In genomic region chr1:162420120-162420519, GRCh38 we compare ENCODE assay signal across 1 cellular context.
A peak's percentile ranks its signal among the peaks of the same experiment; 100 is the strongest.
TF ChIP-seq lines count a peak whose summit lies in the region.

No MANE protein-coding gene starts in this region.

TF ChIP-seq in K562, 482 proteins besides CTCF, POLR2A, EP300 and RAD21:
- TF ChIP-seq SRF (CRISPR knock-in tag; IDR thresholded peaks at IDR 0.05), result peak in 1 of 2 experiments; percentile 45; a peak in 1 of 4 replicates
- TF ChIP-seq, protein P1, sequence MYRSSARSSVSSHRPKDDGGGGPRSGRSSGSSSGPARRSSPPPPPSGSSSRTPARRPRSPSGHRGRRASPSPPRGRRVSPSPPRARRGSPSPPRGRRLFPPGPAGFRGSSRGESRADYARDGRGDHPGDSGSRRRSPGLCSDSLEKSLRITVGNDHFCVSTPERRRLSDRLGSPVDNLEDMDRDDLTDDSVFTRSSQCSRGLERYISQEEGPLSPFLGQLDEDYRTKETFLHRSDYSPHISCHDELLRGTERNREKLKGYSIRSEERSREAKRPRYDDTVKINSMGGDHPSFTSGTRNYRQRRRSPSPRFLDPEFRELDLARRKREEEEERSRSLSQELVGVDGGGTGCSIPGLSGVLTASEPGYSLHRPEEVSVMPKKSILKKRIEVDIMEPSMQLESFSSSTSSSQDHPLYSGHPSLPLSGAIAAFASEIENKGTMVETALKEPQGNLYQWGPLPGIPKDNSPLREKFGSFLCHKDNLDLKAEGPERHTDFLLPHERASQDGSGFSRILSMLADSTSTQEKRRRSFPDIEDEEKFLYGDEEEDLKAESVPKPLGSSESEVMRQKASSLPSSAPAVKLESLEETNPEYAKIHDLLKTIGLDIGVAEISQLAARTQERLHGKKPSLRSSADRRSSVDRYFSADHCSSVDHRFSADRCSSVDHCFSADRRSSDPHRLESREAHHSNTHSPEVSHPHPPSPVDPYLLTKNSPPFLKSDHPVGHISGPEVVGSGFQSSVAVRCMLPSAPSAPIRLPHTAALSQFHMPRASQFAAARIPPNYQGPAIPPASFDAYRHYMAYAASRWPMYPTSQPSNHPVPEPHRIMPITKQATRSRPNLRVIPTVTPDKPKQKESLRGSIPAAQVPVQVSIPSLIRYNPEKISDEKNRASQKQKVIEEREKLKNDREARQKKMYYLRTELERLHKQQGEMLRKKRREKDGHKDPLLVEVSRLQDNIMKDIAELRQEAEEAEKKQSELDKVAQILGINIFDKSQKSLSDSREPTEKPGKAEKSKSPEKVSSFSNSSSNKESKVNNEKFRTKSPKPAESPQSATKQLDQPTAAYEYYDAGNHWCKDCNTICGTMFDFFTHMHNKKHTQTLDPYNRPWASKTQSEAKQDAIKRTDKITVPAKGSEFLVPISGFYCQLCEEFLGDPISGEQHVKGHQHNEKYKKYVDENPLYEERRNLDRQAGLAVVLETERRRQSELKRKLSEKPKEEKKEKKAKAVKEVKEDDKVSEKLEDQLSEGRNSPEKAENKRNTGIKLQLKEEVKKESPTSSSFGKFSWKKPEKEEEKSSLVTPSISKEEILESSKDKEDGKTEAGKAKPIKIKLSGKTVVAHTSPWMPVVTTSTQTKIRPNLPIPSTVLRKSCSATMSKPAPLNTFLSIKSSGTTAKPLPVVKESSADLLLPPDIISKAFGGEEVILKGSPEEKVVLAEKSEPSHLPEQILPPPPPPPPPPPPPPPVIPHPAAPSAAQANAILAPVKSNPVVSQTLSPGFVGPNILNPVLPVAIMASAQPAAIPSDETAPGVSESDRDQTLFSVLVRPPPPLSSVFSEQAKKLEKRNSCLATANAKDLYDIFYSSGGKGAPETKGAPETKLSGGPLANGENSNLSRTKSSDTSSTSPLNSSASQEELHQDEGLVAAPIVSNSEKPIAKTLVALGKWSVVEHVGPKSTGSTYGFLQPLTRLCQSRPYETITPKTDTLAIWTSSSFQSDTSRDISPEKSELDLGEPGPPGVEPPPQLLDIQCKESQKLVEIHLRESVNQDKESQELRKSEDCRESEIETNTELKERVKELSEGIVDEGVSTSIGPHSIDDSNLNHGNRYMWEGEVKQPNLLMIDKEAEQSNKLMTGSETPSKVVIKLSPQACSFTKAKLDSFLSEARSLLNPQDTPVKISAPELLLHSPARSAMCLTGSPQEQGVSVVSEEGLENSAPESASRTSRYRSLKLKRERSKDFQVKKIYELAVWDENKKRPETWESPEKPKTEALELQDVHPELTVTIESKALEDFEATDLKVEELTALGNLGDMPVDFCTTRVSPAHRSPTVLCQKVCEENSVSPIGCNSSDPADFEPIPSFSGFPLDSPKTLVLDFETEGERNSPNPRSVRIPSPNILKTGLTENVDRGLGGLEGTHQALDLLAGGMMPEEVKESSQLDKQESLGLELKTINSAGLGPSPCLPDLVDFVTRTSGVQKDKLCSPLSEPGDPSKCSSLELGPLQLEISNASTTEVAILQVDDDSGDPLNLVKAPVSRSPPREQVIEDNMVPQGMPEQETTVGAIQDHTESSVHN (IDR thresholded peaks at IDR 0.05; ENCODE audit: borderline replicate concordance in 1 of 2, low read depth in 1 of 2), result no peak
